In genomic region chr7:106068538-106068961, GRCh38 we compare ENCODE assay signal across 14 cellular contexts. TPM values are rescaled to one million over a fixed set of nuclear protein-coding genes. Genes with fewer than 3 reads are reported as not detected.
DNase-seq lines count a peak whose midpoint lies in the region; ATAC-seq and TF ChIP-seq lines count a peak whose summit lies in the region.
"Had no signal": no experiment of that assay in that cellular context is flagged by ENCODE, and none has a peak within 500 bp of the region (broad histone marks: within the 10 kb centered on the region; RNA-seq: fewer than 3 reads in every experiment).

No MANE protein-coding gene starts in this region.

- H2BK5ac ChIP-seq in mesenchymal stem cell (ENCODE audit: low read depth, low read length, poor library complexity, severe bottlenecking) = no peak overlapping the region

- DNase-seq in NCI-H446 (lab: John Stamatoyannopoulos, UW) = peak; percentile 34 to 60
- DNase-seq in NCI-H446 treated with DMSO at 0.1 percent for 48 hours (lab: John Stamatoyannopoulos, UW) = no peak
- no peak for DNase-seq in T-helper 17 cell
- DNase-seq in mesenchymal stem cell = no peak
- no peak for DNase-seq in suprapubic skin (ENCODE audit: low spot score in 2 of 2)
- no peak for DNase-seq in GM19240 (ENCODE audit: insufficient read length, low spot score)
- no peak for DNase-seq in T1000 (lab: John Stamatoyannopoulos, UW)
- DNase-seq: 8988T, H9, heart right ventricle, right lobe of liver had no signal

- 86% methylated on average over 4 of the region's 4 CpGs for WGBS in mesenchymal stem cell
- 35% methylated on average over 4 of the region's 4 CpGs for WGBS in suprapubic skin

- no peak for TF ChIP-seq EP300 in suprapubic skin (IDR thresholded peaks at IDR 0.05)

- no peak overlapping the region for H3K4ac ChIP-seq in mesenchymal stem cell (ENCODE audit: low read depth in 1 of 2, low read length in 2 of 2)

- no peaks in the 10 kb centered on the region for H3K79me1 ChIP-seq in mesenchymal stem cell (replicated peaks; ENCODE audit: low read length, poor library complexity, severe bottlenecking)

- peak overlapping the region; percentile 37 for H3K27ac Mint-ChIP-seq in T-helper 17 cell
- H3K27ac Mint-ChIP-seq: H9; natural killer cell treated with Interleukin-12 subunit alpha and Interleukin-12 subunit beta and Interleukin-15 and Interleukin-18, amount 100 ng/mL, for 72 hours; stimulated activated naive CD8-positive, alpha-beta T cell treated with anti-CD3 and anti-CD28 coated beads, Interleukin-15, Interleukin-2, amounts not matched to agents 100 ng/mL and 50 ng/mL, for 24 hours had no signal

- ATAC-seq in T-helper 17 cell (no peak), GM21786 (IDR thresholded peaks at IDR 0.05; ENCODE audit: unreplicated experiment) (no peak)
- ATAC-seq: natural killer cell treated with Interleukin-12 subunit alpha and Interleukin-12 subunit beta and Interleukin-15 and Interleukin-18, amount 100 ng/mL, for 72 hours; right lobe of liver had no signal

- TF ChIP-seq POLR2A in suprapubic skin (IDR thresholded peaks at IDR 0.05) = no peak

- no peaks in the 10 kb centered on the region for H3K36me3 ChIP-seq in mesenchymal stem cell (ENCODE audit: control insufficient read depth in 1 of 2, insufficient read depth in 2 of 2, low read depth in 1 of 2, low read length in 2 of 2)
- H3K36me3 ChIP-seq in suprapubic skin = no peaks in the 10 kb centered on the region
- H3K36me3 ChIP-seq: heart right ventricle, right lobe of liver had no signal

- no peak overlapping the region for H2AFZ ChIP-seq in mesenchymal stem cell (ENCODE audit: low read depth, low read length)

- no peak overlapping the region for H2AK5ac ChIP-seq in mesenchymal stem cell (ENCODE audit: low read length, severe bottlenecking)

- H3K23ac ChIP-seq in mesenchymal stem cell (ENCODE audit: low read length in 2 of 2) = no peak overlapping the region

- no peak overlapping the region for H3K4me2 ChIP-seq in mesenchymal stem cell (ENCODE audit: low read length, poor library complexity, severe bottlenecking)

- H2BK120ac ChIP-seq in mesenchymal stem cell (ENCODE audit: low read depth, low read length) = no peak overlapping the region

- H3K4me1 ChIP-seq in mesenchymal stem cell (ENCODE audit: control insufficient read depth, insufficient read depth, low read depth, low read length) (peaks cover 20% of the 10 kb centered on the region), suprapubic skin (peaks cover 89% of the 10 kb centered on the region)

- no peaks in the 10 kb centered on the region for H3K36me3 Mint-ChIP-seq in T-helper 17 cell (ENCODE audit: low read depth)
- H3K36me3 Mint-ChIP-seq: natural killer cell treated with Interleukin-12 subunit alpha and Interleukin-12 subunit beta and Interleukin-15 and Interleukin-18, amount 100 ng/mL, for 72 hours had no signal

- no peak for TF ChIP-seq CTCF in suprapubic skin (IDR thresholded peaks at IDR 0.05)

- peak overlapping the region; percentile 2 for H3K9ac ChIP-seq in mesenchymal stem cell (ENCODE audit: low read length)

- H3K14ac ChIP-seq in mesenchymal stem cell (ENCODE audit: low read length in 2 of 2) = peak overlapping the region in 1 of 2 experiments; percentile 15

- no peaks in the 10 kb centered on the region for H3K9me3 ChIP-seq in T-helper 17 cell (ENCODE audit: control insufficient read depth, low read length, poor library complexity, severe bottlenecking)
- H3K9me3 ChIP-seq in mesenchymal stem cell (ENCODE audit: control insufficient read depth, low read length) = no peaks in the 10 kb centered on the region
- H3K9me3 ChIP-seq in suprapubic skin = no peaks in the 10 kb centered on the region
- H3K9me3 ChIP-seq: heart right ventricle, right lobe of liver had no signal

- H3K4me3 ChIP-seq in mesenchymal stem cell (ENCODE audit: insufficient read depth in 1 of 2, low read depth in 1 of 2, low read length in 2 of 2) (no peak overlapping the region), suprapubic skin (no peak overlapping the region)
- H3K4me3 ChIP-seq: heart right ventricle, right lobe of liver had no signal

- no peak overlapping the region for H2BK15ac ChIP-seq in mesenchymal stem cell (ENCODE audit: low read depth, poor library complexity, severe bottlenecking)

- H3K27ac ChIP-seq in mesenchymal stem cell (ENCODE audit: low read length, poor library complexity, severe bottlenecking) (no peak overlapping the region), suprapubic skin (peak overlapping the region; percentile 81)
- H3K27ac ChIP-seq: right lobe of liver had no signal

- no peaks in the 10 kb centered on the region for H3K27me3 Mint-ChIP-seq in T-helper 17 cell
- H3K27me3 Mint-ChIP-seq: stimulated activated naive CD8-positive, alpha-beta T cell treated with anti-CD3 and anti-CD28 coated beads, Interleukin-15, Interleukin-2, amounts not matched to agents 100 ng/mL and 50 ng/mL, for 24 hours had no signal

- H3K27me3 ChIP-seq in mesenchymal stem cell (ENCODE audit: control insufficient read depth in 1 of 2, insufficient read depth in 1 of 2, low read length in 2 of 2) (no peaks in the 10 kb centered on the region), suprapubic skin (no peaks in the 10 kb centered on the region)
- H3K27me3 ChIP-seq: heart right ventricle, right lobe of liver had no signal

- no peak overlapping the region for H3K18ac ChIP-seq in mesenchymal stem cell (ENCODE audit: low read depth in 1 of 2, low read length in 2 of 2)

- no peak overlapping the region for H4K8ac ChIP-seq in mesenchymal stem cell (ENCODE audit: low read length)

- H3K4me1 Mint-ChIP-seq in T-helper 17 cell = peaks cover 33% of the 10 kb centered on the region

- no peak overlapping the region for H2BK12ac ChIP-seq in mesenchymal stem cell (ENCODE audit: low read length in 2 of 2)

- H4K91ac ChIP-seq in mesenchymal stem cell (ENCODE audit: low read length) = no peak overlapping the region

- H3K4me3 Mint-ChIP-seq in T-helper 17 cell = no peak overlapping the region
- H3K4me3 Mint-ChIP-seq: H9; natural killer cell treated with Interleukin-12 subunit alpha and Interleukin-12 subunit beta and Interleukin-15 and Interleukin-18, amount 100 ng/mL, for 72 hours; stimulated activated naive CD8-positive, alpha-beta T cell treated with anti-CD3 and anti-CD28 coated beads, Interleukin-15, Interleukin-2, amounts not matched to agents 100 ng/mL and 50 ng/mL, for 24 hours had no signal

RNA-seq across cellular contexts. Expression of gene SYPL1, which starts 43.6 kb away (rescaled TPM):
- total RNA-seq in T-helper 17 cell (10 to 100 TPM; 30.3 to 38.8 TPM), suprapubic skin (100 to 1,000 TPM in 2 of 4 donors, 10 to 100 TPM in 2; 71.3 to 115 (median 99.3) TPM)
- 61.5 TPM for polyA plus RNA-seq in mesenchymal stem cell (2013, experiment 1 of 2)
- 68.5 TPM for polyA plus RNA-seq in mesenchymal stem cell (2013, experiment 2 of 2)

Comparison
In these comparisons a context has a peak if more than half of its experiments do, and no peak if none do; other contexts are left out.
1. DNase-seq: peak in NCI-H446 (2 of 2); none in NCI-H446 treated with DMSO at 0.1 percent for 48 hours (single experiment), T-helper 17 cell (0 of 3), mesenchymal stem cell (single experiment), suprapubic skin (0 of 2), GM19240 (single experiment) and T1000 (single experiment).